1 cellular context compared by ENCODE assay signal in the genomic region with DNA sequence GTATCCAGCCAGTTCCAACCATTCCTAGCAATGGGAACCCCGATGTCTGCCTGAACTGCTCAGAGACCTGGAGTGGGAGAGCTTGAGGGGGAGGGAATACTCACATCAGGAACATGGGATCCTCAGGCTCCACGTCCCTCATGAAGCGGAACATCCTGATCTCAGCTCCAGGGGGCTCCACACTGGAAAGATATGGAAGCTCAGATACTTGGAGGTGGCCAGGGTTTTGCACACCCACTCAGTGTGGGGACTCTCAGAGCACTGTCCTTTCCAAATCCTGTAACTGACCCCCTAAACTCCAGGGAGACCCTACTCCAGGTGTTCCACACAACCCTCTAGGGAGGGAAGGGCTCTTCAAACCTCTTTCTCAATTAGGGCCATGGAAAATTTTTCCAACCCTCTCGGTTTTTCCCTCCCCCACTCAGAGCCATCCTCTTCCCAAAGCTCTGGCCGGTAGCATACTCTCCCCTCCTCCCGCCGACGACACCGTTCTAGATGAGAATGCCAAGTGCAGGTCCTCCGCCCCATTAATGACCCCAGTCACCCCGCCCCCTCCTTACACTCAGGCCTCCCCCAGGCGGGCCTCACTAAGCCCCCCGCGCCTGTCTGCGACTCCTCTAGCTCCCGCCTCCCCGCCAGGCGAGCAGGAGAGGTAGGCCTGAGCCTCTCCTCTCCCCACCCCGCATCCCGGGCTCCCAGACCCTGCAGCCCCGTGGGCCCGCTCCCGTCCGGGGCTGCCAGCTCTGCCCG.
TF ChIP-seq lines count a peak whose summit lies in the region.

No MANE protein-coding gene starts in this region.

TF ChIP-seq in GM23338, 12 proteins besides CTCF, POLR2A, EP300 and RAD21 (continued from another document):
- TF ChIP-seq, protein P1, sequence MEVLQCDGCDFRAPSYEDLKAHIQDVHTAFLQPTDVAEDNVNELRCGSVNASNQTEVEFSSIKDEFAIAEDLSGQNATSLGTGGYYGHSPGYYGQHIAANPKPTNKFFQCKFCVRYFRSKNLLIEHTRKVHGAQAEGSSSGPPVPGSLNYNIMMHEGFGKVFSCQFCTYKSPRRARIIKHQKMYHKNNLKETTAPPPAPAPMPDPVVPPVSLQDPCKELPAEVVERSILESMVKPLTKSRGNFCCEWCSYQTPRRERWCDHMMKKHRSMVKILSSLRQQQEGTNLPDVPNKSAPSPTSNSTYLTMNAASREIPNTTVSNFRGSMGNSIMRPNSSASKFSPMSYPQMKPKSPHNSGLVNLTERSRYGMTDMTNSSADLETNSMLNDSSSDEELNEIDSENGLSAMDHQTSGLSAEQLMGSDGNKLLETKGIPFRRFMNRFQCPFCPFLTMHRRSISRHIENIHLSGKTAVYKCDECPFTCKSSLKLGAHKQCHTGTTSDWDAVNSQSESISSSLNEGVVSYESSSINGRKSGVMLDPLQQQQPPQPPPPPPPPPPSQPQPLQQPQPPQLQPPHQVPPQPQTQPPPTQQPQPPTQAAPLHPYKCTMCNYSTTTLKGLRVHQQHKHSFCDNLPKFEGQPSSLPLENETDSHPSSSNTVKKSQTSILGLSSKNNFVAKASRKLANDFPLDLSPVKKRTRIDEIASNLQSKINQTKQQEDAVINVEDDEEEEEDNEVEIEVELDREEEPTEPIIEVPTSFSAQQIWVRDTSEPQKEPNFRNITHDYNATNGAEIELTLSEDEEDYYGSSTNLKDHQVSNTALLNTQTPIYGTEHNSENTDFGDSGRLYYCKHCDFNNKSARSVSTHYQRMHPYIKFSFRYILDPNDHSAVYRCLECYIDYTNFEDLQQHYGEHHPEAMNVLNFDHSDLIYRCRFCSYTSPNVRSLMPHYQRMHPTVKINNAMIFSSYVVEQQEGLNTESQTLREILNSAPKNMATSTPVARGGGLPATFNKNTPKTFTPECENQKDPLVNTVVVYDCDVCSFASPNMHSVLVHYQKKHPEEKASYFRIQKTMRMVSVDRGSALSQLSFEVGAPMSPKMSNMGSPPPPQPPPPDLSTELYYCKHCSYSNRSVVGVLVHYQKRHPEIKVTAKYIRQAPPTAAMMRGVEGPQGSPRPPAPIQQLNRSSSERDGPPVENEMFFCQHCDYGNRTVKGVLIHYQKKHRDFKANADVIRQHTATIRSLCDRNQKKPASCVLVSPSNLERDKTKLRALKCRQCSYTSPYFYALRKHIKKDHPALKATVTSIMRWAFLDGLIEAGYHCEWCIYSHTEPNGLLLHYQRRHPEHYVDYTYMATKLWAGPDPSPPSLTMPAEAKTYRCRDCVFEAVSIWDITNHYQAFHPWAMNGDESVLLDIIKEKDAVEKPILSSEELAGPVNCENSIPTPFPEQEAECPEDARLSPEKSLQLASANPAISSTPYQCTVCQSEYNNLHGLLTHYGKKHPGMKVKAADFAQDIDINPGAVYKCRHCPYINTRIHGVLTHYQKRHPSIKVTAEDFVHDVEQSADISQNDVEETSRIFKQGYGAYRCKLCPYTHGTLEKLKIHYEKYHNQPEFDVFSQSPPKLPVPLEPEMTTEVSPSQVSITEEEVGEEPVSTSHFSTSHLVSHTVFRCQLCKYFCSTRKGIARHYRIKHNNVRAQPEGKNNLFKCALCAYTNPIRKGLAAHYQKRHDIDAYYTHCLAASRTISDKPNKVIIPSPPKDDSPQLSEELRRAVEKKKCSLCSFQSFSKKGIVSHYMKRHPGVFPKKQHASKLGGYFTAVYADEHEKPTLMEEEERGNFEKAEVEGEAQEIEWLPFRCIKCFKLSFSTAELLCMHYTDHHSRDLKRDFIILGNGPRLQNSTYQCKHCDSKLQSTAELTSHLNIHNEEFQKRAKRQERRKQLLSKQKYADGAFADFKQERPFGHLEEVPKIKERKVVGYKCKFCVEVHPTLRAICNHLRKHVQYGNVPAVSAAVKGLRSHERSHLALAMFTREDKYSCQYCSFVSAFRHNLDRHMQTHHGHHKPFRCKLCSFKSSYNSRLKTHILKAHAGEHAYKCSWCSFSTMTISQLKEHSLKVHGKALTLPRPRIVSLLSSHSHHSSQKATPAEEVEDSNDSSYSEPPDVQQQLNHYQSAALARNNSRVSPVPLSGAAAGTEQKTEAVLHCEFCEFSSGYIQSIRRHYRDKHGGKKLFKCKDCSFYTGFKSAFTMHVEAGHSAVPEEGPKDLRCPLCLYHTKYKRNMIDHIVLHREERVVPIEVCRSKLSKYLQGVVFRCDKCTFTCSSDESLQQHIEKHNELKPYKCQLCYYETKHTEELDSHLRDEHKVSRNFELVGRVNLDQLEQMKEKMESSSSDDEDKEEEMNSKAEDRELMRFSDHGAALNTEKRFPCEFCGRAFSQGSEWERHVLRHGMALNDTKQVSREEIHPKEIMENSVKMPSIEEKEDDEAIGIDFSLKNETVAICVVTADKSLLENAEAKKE (CRISPR knock-in tag; IDR thresholded peaks at IDR 0.05): no peak
- TF ChIP-seq NANOG (IDR thresholded peaks at IDR 0.05; ENCODE audit: borderline replicate concordance) (no peak), CREB1 (CRISPR knock-in tag; IDR thresholded peaks at IDR 0.05; ENCODE audit: low read depth) (no peak), ZNF331 (CRISPR knock-in tag; IDR thresholded peaks at IDR 0.05; ENCODE audit: low read depth) (no peak), JUNB (IDR thresholded peaks at IDR 0.05; ENCODE audit: unreplicated experiment) (no peak), EZH2 (IDR thresholded peaks at IDR 0.05; ENCODE audit: low read depth, unreplicated experiment) (no peak), STAT1 (IDR thresholded peaks at IDR 0.05; ENCODE audit: unreplicated experiment) (no peak)
- TF ChIP-seq, protein P2, sequence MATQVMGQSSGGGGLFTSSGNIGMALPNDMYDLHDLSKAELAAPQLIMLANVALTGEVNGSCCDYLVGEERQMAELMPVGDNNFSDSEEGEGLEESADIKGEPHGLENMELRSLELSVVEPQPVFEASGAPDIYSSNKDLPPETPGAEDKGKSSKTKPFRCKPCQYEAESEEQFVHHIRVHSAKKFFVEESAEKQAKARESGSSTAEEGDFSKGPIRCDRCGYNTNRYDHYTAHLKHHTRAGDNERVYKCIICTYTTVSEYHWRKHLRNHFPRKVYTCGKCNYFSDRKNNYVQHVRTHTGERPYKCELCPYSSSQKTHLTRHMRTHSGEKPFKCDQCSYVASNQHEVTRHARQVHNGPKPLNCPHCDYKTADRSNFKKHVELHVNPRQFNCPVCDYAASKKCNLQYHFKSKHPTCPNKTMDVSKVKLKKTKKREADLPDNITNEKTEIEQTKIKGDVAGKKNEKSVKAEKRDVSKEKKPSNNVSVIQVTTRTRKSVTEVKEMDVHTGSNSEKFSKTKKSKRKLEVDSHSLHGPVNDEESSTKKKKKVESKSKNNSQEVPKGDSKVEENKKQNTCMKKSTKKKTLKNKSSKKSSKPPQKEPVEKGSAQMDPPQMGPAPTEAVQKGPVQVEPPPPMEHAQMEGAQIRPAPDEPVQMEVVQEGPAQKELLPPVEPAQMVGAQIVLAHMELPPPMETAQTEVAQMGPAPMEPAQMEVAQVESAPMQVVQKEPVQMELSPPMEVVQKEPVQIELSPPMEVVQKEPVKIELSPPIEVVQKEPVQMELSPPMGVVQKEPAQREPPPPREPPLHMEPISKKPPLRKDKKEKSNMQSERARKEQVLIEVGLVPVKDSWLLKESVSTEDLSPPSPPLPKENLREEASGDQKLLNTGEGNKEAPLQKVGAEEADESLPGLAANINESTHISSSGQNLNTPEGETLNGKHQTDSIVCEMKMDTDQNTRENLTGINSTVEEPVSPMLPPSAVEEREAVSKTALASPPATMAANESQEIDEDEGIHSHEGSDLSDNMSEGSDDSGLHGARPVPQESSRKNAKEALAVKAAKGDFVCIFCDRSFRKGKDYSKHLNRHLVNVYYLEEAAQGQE (IDR thresholded peaks at IDR 0.05; ENCODE audit: unreplicated experiment): no peak
